ENCODE assay signal across 22 cellular contexts in the genomic region with DNA sequence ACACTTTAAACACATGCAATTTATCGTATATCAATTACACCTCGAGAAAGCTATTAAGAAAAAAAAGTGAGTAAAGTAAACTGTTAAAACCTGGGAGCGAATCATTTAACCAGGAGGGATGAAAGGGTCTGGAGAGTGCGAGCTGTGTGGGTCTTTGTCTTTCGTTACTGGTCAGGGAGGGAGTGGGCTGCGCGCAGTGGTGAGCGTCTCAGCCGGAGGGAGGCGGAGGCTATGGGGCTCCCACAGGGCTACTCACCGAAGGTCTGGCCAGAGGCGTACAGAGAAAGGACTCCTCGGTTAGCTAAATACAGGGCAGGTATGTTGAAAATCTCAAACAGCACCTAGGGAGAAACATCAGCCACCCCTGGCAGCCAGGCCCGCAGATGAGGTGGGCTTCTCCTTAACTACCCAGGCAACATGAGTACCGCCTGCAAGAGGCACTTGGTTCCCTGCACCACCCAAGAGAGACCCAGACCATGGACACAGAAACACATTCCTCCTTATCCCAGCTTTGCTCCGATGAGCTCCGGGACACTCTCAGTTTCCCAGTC.
"Had no signal": no experiment of that assay in that cellular context is flagged by ENCODE, and none has a peak within 500 bp of the region (broad histone marks: within the 10 kb centered on the region; RNA-seq: fewer than 3 reads in every experiment).

No MANE protein-coding gene starts in this region.

- DNase-seq: activated CD4-positive, alpha-beta T cell treated with anti-CD3 and anti-CD28 coated beads for 4 hours; activated CD4-positive, alpha-beta T cell treated with anti-CD3 and anti-CD28 coated beads, Interleukin-2, amount 50 U/mL, for 48 hours; activated CD4-positive, CD25-positive, alpha-beta regulatory T cell; activated effector memory CD4-positive, alpha-beta T cell treated with anti-CD3 and anti-CD28 coated beads, Interleukin-2, amount 50 U/mL, for 16 hours; activated naive CD4-positive, alpha-beta T cell treated with anti-CD3 and anti-CD28 coated beads, Interleukin-2, amount 10 ng/mL, durations not matched to agents 7 days and 5 days; amygdala; cortex of kidney; mammary epithelial cell; midbrain; small intestine; stimulated activated CD4-positive, alpha-beta T cell treated with anti-CD3 and anti-CD28 coated beads, Interleukin-2, amount 100 ng/mL, for 24 hours; stimulated activated naive CD8-positive, alpha-beta T cell treated with anti-CD3 and anti-CD28 coated beads, Interleukin-15, amount 100 ng/mL, for 72 hours; SW 1271; T-helper 17 cell; tibial artery had no signal

- ATAC-seq: gastroesophageal sphincter; left lobe of liver; sciatic nerve; stimulated activated effector memory CD8-positive, alpha-beta T cell treated with anti-CD3 and anti-CD28 coated beads, Interleukin-12 subunit alpha, Interleukin-12 subunit beta, amount 100 ng/mL, for 72 hours; stimulated activated naive CD8-positive, alpha-beta T cell treated with anti-CD3 and anti-CD28 coated beads, Interleukin-15, amount 100 ng/mL, for 72 hours; T-helper 17 cell had no signal

- H3K4me3 Mint-ChIP-seq: activated naive CD4-positive, alpha-beta T cell treated with anti-CD3 and anti-CD28 coated beads, Interleukin-2, amount 10 ng/mL, durations not matched to agents 7 days and 5 days; stimulated activated effector memory CD8-positive, alpha-beta T cell treated with anti-CD3 and anti-CD28 coated beads, Interleukin-12 subunit alpha, Interleukin-12 subunit beta, amount 100 ng/mL, for 72 hours; stimulated activated naive CD8-positive, alpha-beta T cell treated with anti-CD3 and anti-CD28 coated beads, Interleukin-15, amount 100 ng/mL, for 72 hours; T-helper 17 cell had no signal

- H3K4me3 ChIP-seq: gastroesophageal sphincter, prostate gland, tibial artery had no signal

- H3K9me3 Mint-ChIP-seq: activated naive CD4-positive, alpha-beta T cell treated with anti-CD3 and anti-CD28 coated beads, Interleukin-2, amount 10 ng/mL, durations not matched to agents 7 days and 5 days; stimulated activated effector memory CD8-positive, alpha-beta T cell treated with anti-CD3 and anti-CD28 coated beads, Interleukin-12 subunit alpha, Interleukin-12 subunit beta, amount 100 ng/mL, for 72 hours; stimulated activated naive CD8-positive, alpha-beta T cell treated with anti-CD3 and anti-CD28 coated beads, Interleukin-15, amount 100 ng/mL, for 72 hours had no signal

- H3K4me1 ChIP-seq: gastroesophageal sphincter, prostate gland, tibial artery had no signal

- H3K36me3 ChIP-seq: gastroesophageal sphincter, prostate gland, tibial artery had no signal

- FAIRE-seq: keratinocyte, small intestine had no signal

- H3K27ac ChIP-seq: epithelial cell of prostate, gastroesophageal sphincter, prostate gland, tibial artery had no signal

- H3K4me1 Mint-ChIP-seq: activated naive CD4-positive, alpha-beta T cell treated with anti-CD3 and anti-CD28 coated beads, Interleukin-2, amount 10 ng/mL, durations not matched to agents 7 days and 5 days; stimulated activated effector memory CD8-positive, alpha-beta T cell treated with anti-CD3 and anti-CD28 coated beads, Interleukin-12 subunit alpha, Interleukin-12 subunit beta, amount 100 ng/mL, for 72 hours; stimulated activated naive CD8-positive, alpha-beta T cell treated with anti-CD3 and anti-CD28 coated beads, Interleukin-15, amount 100 ng/mL, for 72 hours; T-helper 17 cell had no signal

- H3K9me3 ChIP-seq: gastroesophageal sphincter, prostate gland, tibial artery had no signal

- H3K36me3 Mint-ChIP-seq: activated naive CD4-positive, alpha-beta T cell treated with anti-CD3 and anti-CD28 coated beads, Interleukin-2, amount 10 ng/mL, durations not matched to agents 7 days and 5 days; stimulated activated effector memory CD8-positive, alpha-beta T cell treated with anti-CD3 and anti-CD28 coated beads, Interleukin-12 subunit alpha, Interleukin-12 subunit beta, amount 100 ng/mL, for 72 hours had no signal

- H3K27ac Mint-ChIP-seq: activated naive CD4-positive, alpha-beta T cell treated with anti-CD3 and anti-CD28 coated beads, Interleukin-2, amount 10 ng/mL, durations not matched to agents 7 days and 5 days; stimulated activated effector memory CD8-positive, alpha-beta T cell treated with anti-CD3 and anti-CD28 coated beads, Interleukin-12 subunit alpha, Interleukin-12 subunit beta, amount 100 ng/mL, for 72 hours; stimulated activated naive CD8-positive, alpha-beta T cell treated with anti-CD3 and anti-CD28 coated beads, Interleukin-15, amount 100 ng/mL, for 72 hours; T-helper 17 cell had no signal
